ENCODE assay signal across 21 cellular contexts in the genomic region with DNA sequence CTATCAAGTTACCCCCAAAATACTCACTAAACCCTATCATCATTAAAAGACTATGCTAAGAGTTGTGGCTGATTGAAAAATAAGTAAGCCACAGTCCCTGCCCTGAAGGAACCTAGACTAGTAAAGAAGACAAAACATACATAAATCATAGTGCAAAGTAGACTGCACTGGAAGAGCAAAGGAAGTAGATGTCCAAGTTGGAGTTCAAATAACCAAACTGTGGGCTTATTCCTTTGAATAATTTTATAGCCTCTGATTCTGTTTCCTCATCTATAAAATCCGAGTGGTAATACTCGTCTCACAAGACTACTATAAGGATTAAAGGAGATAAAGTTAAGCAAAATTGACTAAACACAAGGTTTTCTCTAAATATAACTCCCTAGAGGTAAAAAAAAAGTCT.
DNase-seq lines count a peak whose midpoint lies in the region; ATAC-seq, FAIRE-seq and TF ChIP-seq lines count a peak whose summit lies in the region.
"Had no signal": no experiment of that assay in that cellular context is flagged by ENCODE, and none has a peak within 500 bp of the region (broad histone marks: within the 10 kb centered on the region; RNA-seq: fewer than 3 reads in every experiment).

No MANE protein-coding gene starts in this region.

- no peak for TF ChIP-seq EP300 in HepG2 (IDR thresholded peaks at IDR 0.05; ENCODE audit: low read depth in 2 of 2, low read length in 2 of 2)
- TF ChIP-seq EP300 in HepG2 (CRISPR knock-in tag; IDR thresholded peaks at IDR 0.05; ENCODE audit: borderline replicate concordance), result no peak

- intact Hi-C loops in Calu3 (cut with micrococcal nuclease; ENCODE audit: unreplicated experiment), result no loop called here
- intact Hi-C loops in colonic mucosa (cut with DNase I), result no loop called here
- intact Hi-C loops in HepG2 (cut with micrococcal nuclease; ENCODE audit: unreplicated experiment), result no loop called here
- intact Hi-C loops in heart left ventricle (cut with DNase I), result no loop called here

- TF ChIP-seq CTCF in Calu3 (IDR thresholded peaks at IDR 0.05; ENCODE audit: unreplicated experiment), result no peak
- TF ChIP-seq CTCF in colonic mucosa (IDR thresholded peaks at IDR 0.05), result no peak
- TF ChIP-seq CTCF in HepG2 (CRISPR knock-in tag; IDR thresholded peaks at IDR 0.05), result no peak
- no peak for TF ChIP-seq CTCF in heart left ventricle (IDR thresholded peaks at IDR 0.05)

- H3K9me3 ChIP-seq in colonic mucosa (no peaks in the 10 kb centered on the region), HepG2 (ENCODE audit: low read length) (no peaks in the 10 kb centered on the region), heart left ventricle (no peaks in the 10 kb centered on the region)
- H3K9me3 ChIP-seq: BLaER1 treated with 17β-estradiol and CSF1 and Interleukin-3, amounts not matched to agents 10 nM and 100 nM had no signal

- no peak overlapping the region for H3K4me2 ChIP-seq in HepG2 (ENCODE audit: low read depth, low read length)
- H3K4me2 ChIP-seq: BLaER1 treated with 17β-estradiol and CSF1 and Interleukin-3, amounts not matched to agents 10 nM and 100 nM had no signal

- BruUV-seq in Calu3 (replicated peaks; lab: Mats Ljungman, UMichigan), result no TSS peak
- BruUV-seq in HepG2 (replicated peaks; lab: Mats Ljungman, UMichigan), result no TSS peak

- no peaks in the 10 kb centered on the region for H3K9me3 Mint-ChIP-seq in Calu3 (ENCODE audit: low read depth, unreplicated experiment)
- H3K9me3 Mint-ChIP-seq: CD8-positive, alpha-beta T cell; H9; IgD-negative memory B cell had no signal

- TF ChIP-seq RAD21 in HepG2 (CRISPR knock-in tag; IDR thresholded peaks at IDR 0.05), result no peak

- H3K79me2 ChIP-seq in HepG2 (ENCODE audit: insufficient read depth, low read length), result no peaks in the 10 kb centered on the region

- TF ChIP-seq POLR2A in HepG2 (IDR thresholded peaks at IDR 0.05; ENCODE audit: insufficient read depth in 1 of 2, low read depth in 2 of 2, low read length in 2 of 2), result no peak
- TF ChIP-seq POLR2A in heart left ventricle (IDR thresholded peaks at IDR 0.05), result no peak

- CTCF ChIA-PET in Calu3 (lab: Charles Lee) (no interaction called here), HepG2 (lab: Yijun Ruan, JAX; ENCODE audit: low intra/inter-chr PET ratio, low total read pairs) (no interaction called here)

- no peak for ATAC-seq in HepG2
- ATAC-seq in heart left ventricle, result no peak
- ATAC-seq: CD8-positive, alpha-beta T cell; GM12878 had no signal

- H3K27ac ChIP-seq in colonic mucosa, result peak overlapping the region; percentile 28
- no peak overlapping the region for H3K27ac ChIP-seq in HepG2 (ENCODE audit: extremely low read length, insufficient read depth, low read length)
- H3K27ac ChIP-seq in heart left ventricle, result no peak overlapping the region
- H3K27ac ChIP-seq: BLaER1 treated with 17β-estradiol and CSF1 and Interleukin-3, amounts not matched to agents 10 nM and 100 nM; HL-60 had no signal

- peak overlapping the region; percentile 54 for H3K27ac Mint-ChIP-seq in Calu3 (ENCODE audit: unreplicated experiment)
- H3K27ac Mint-ChIP-seq: B cell; CD8-positive, alpha-beta T cell had no signal

- H3K27me3 Mint-ChIP-seq in Calu3 (ENCODE audit: unreplicated experiment), result no peaks in the 10 kb centered on the region

- H3K4me1 Mint-ChIP-seq in Calu3 (ENCODE audit: low read depth, unreplicated experiment), result peaks cover 45% of the 10 kb centered on the region
- H3K4me1 Mint-ChIP-seq: B cell had no signal

- no peak overlapping the region for H3K4me3 Mint-ChIP-seq in Calu3 (ENCODE audit: low read depth, unreplicated experiment)
- H3K4me3 Mint-ChIP-seq: B cell; CD8-positive, alpha-beta T cell; IgD-negative memory B cell had no signal

- H3K27me3 ChIP-seq in colonic mucosa, result no peaks in the 10 kb centered on the region
- no peaks in the 10 kb centered on the region for H3K27me3 ChIP-seq in HepG2 (ENCODE audit: control insufficient read depth in 1 of 2, insufficient read depth in 2 of 2, low read length in 2 of 2)
- H3K27me3 ChIP-seq in heart left ventricle, result no peaks in the 10 kb centered on the region
- H3K27me3 ChIP-seq: BLaER1 treated with 17β-estradiol and CSF1 and Interleukin-3, amounts not matched to agents 10 nM and 100 nM had no signal

- H4K20me1 ChIP-seq in HepG2 (ENCODE audit: insufficient read depth, low read length), result no peaks in the 10 kb centered on the region
- H4K20me1 ChIP-seq: BLaER1 treated with 17β-estradiol and CSF1 and Interleukin-3, amounts not matched to agents 10 nM and 100 nM had no signal

- 82% methylated on average over 2 of the region's 2 CpGs for WGBS in HepG2 (ENCODE audit: low lambda C conversion rate)
- 85 to 93% (median 91%) methylated on average over 2 of the region's 2 CpGs for WGBS in heart left ventricle, 4 donors

- H2AFZ ChIP-seq in HepG2 (ENCODE audit: low read length), result no peak overlapping the region

- POLR2A ChIA-PET in HepG2 (lab: Yijun Ruan, JAX), result interaction anchor here (2.6 kb wide), 1 partner anchor 39 kb away, joined by 7 read pairs; no protein-coding TSS in a partner anchor

- no peaks in the 10 kb centered on the region for H3K4me1 ChIP-seq in colonic mucosa
- H3K4me1 ChIP-seq in HepG2 (ENCODE audit: insufficient read depth, low read length), result peaks cover 77% of the 10 kb centered on the region
- peaks cover 0 to 20% (median 0%) of the 10 kb centered on the region in 12 donors for H3K4me1 ChIP-seq in heart left ventricle
- H3K4me1 ChIP-seq: BLaER1 treated with 17β-estradiol and CSF1 and Interleukin-3, amounts not matched to agents 10 nM and 100 nM had no signal

- H3K4me3 ChIP-seq in colonic mucosa (no peak overlapping the region), HepG2 (replicated peaks in 1 of 3; ENCODE audit: insufficient read depth in 1 of 3, low read depth in 2 of 3, low read length in 3 of 3) (no peak overlapping the region), heart left ventricle (no peak overlapping the region)
- H3K4me3 ChIP-seq: BLaER1 treated with 17β-estradiol and CSF1 and Interleukin-3, amounts not matched to agents 10 nM and 100 nM; GM12878 had no signal

- no peaks in the 10 kb centered on the region for H3K36me3 Mint-ChIP-seq in Calu3 (ENCODE audit: insufficient read depth, unreplicated experiment)
- H3K36me3 Mint-ChIP-seq: CD8-positive, alpha-beta T cell; IgD-negative memory B cell had no signal

- H3K9ac ChIP-seq in colonic mucosa (ENCODE audit: low read depth in 2 of 2, low read length in 2 of 2) (no peak overlapping the region), HepG2 (ENCODE audit: insufficient read depth, low read depth, low read length) (no peak overlapping the region)
- H3K9ac ChIP-seq: BLaER1 treated with 17β-estradiol and CSF1 and Interleukin-3, amounts not matched to agents 10 nM and 100 nM had no signal

- no peak for DNase-seq in Calu3
- DNase-seq in M059J (ENCODE audit: low read depth), result peak; percentile 17
- DNase-seq in colonic mucosa, result no peak
- peak; percentile 54 for DNase-seq in left kidney (ENCODE audit: low read depth, low spot score)
- DNase-seq in HepG2 (ENCODE audit: low spot score), result no peak
- DNase-seq in activated CD4-positive, CD25-positive, alpha-beta regulatory T cell (lab: John Stamatoyannopoulos, UW), result no peak
- DNase-seq in activated T-cell treated with anti-CD3 and anti-CD28 coated beads, Interleukin-2, amount 50 U/mL, for 48 hours, result no peak
- DNase-seq in heart left ventricle, result no peak
- DNase-seq: 8988T; CD8-positive, alpha-beta T cell; DMS 273 treated with DMSO at 0.1 percent for 48 hours; DND-41; EL had no signal

- H3K36me3 ChIP-seq in colonic mucosa (no peaks in the 10 kb centered on the region), HepG2 (replicated peaks in 1 of 2; ENCODE audit: control insufficient read depth in 1 of 2, insufficient read depth in 2 of 2, low read length in 2 of 2) (no peaks in the 10 kb centered on the region), heart left ventricle (no peaks in the 10 kb centered on the region)
- H3K36me3 ChIP-seq: BLaER1 treated with 17β-estradiol and CSF1 and Interleukin-3, amounts not matched to agents 10 nM and 100 nM had no signal

- in situ Hi-C loops in HepG2 (cut with HindIII; ENCODE audit: extremely low pct_ligation_motif_present, low pct_unique_long_range_greater_than_20kb), result no loop called here

- no peak for FAIRE-seq in HepG2 (lab: Jason Lieb, UNC)
- FAIRE-seq: GM12878, GM19239, HTR-8/SVneo had no signal

TF ChIP-seq in HepG2, 621 proteins besides CTCF, POLR2A, EP300 and RAD21 (continues in another document):
- TF ChIP-seq RFX5 (IDR thresholded peaks at IDR 0.05; ENCODE audit: low read depth, low read length), result no peak
- TF ChIP-seq TOPORS (CRISPR knock-in tag; IDR thresholded peaks at IDR 0.05), result no peak
- TF ChIP-seq, protein P1, sequence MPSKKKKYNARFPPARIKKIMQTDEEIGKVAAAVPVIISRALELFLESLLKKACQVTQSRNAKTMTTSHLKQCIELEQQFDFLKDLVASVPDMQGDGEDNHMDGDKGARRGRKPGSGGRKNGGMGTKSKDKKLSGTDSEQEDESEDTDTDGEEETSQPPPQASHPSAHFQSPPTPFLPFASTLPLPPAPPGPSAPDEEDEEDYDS (CRISPR knock-in tag; IDR thresholded peaks at IDR 0.05), result no peak

Comparison
In these comparisons a context has a peak if more than half of its experiments do, and no peak if none do; other contexts are left out.
1. DNase-seq: peak in M059J (single experiment) and left kidney (single experiment); none in Calu3 (single experiment), colonic mucosa (single experiment), HepG2 (single experiment), activated CD4-positive, CD25-positive, alpha-beta regulatory T cell (0 of 4), activated T-cell treated with anti-CD3 and anti-CD28 coated beads, Interleukin-2, amount 50 U/mL, for 48 hours (0 of 2) and heart left ventricle (0 of 5).